8 cellular contexts compared by ENCODE assay signal in genomic region chr2:209423562-209424541, GRCh38. TPM values are rescaled to one million over a fixed set of nuclear protein-coding genes. Genes with fewer than 3 reads are reported as not detected.
DNase-seq lines count a peak whose midpoint lies in the region; ATAC-seq and TF ChIP-seq lines count a peak whose summit lies in the region.

Gene MAP2, plus strand, starts transcription at chr2:209424047. Its CDS starts 229,124 bp downstream, at chr2:209653171.

- no peaks in the 10 kb centered on the region; the same call in 1 of the 2 replicates for H3K79me2 ChIP-seq in MM.1S (ENCODE audit: low read length)

- H3K27ac ChIP-seq in HEK293 (ENCODE audit: extremely low read depth, low read depth, low read length): peak within 1 kb of the TSS; percentile 60; the same call in 1 of the 2 replicates
- H3K27ac ChIP-seq in MM.1S (ENCODE audit: low read length): peak within 1 kb of the TSS; percentile 4; the same call in 1 of the 2 replicates
- no peak within 1 kb of the TSS for H3K27ac ChIP-seq in thymus (ENCODE audit: low read depth)

- H3K4me1 ChIP-seq in HEK293 (ENCODE audit: control insufficient read depth, insufficient read depth, low read length): peaks cover 11% of the 10 kb centered on the region
- H3K4me1 ChIP-seq in MM.1S (ENCODE audit: low read length): peaks cover 12% of the 10 kb centered on the region
- peaks cover 9% of the 10 kb centered on the region for H3K4me1 ChIP-seq in thymus (ENCODE audit: control insufficient read depth, insufficient read depth, low read length)

- H3K27me3 ChIP-seq in MM.1S (replicated peaks; ENCODE audit: insufficient read depth, low read length) (no peaks in the 10 kb centered on the region), thymus (ENCODE audit: control insufficient read depth, insufficient read depth) (no peaks in the 10 kb centered on the region)

- peak; percentile 94 to 98 for ATAC-seq in activated naive CD4-positive, alpha-beta T cell treated with anti-CD3 and anti-CD28 coated beads, Interleukin-2, amount 50 U/mL, for 72 hours
- peak; percentile 97 for ATAC-seq in omental fat pad (ENCODE audit: low FRiP score)

- H3K27ac Mint-ChIP-seq in activated naive CD4-positive, alpha-beta T cell treated with anti-CD3 and anti-CD28 coated beads, Interleukin-2, amount 50 U/mL, for 72 hours: no peak within 1 kb of the TSS

- H3K9me2 ChIP-seq in MM.1S (replicated peaks; ENCODE audit: insufficient read depth, low read length): no peaks in the 10 kb centered on the region

- peak; percentile 71 for TF ChIP-seq CTCF in HEK293 (tag by site-specific recombination; IDR thresholded peaks at IDR 0.05)
- peak; percentile 64 for TF ChIP-seq CTCF in MM.1S (IDR thresholded peaks at IDR 0.05; ENCODE audit: low read length)
- peak in 2 of 3 donors; percentile 72 to 83 for TF ChIP-seq CTCF in omental fat pad (IDR thresholded peaks at IDR 0.05)

- H3K36me3 ChIP-seq in HEK293 (ENCODE audit: control insufficient read depth in 2 of 2, insufficient read depth in 1 of 2, low read length in 2 of 2) (no peaks in the 10 kb centered on the region), MM.1S (replicated peaks; ENCODE audit: insufficient read depth, low read length) (no peaks in the 10 kb centered on the region), thymus (ENCODE audit: control insufficient read depth, insufficient read depth) (no peaks in the 10 kb centered on the region)

- in situ Hi-C loops in G401 (cut with HindIII; ENCODE audit: low sequenced_read_pairs) (no loop called here), SK-MEL-5 (cut with HindIII; ENCODE audit: low pct_unique_long_range_greater_than_20kb, low sequenced_read_pairs) (no loop called here)

- whole genome bisulfite sequencing in thymus: 1% methylated on average over 80 of the region's 80 CpGs

- H4K20me1 ChIP-seq in MM.1S (ENCODE audit: insufficient read depth, low read length): no peaks in the 10 kb centered on the region

- peak within 1 kb of the TSS; percentile 79 for H3K4me2 ChIP-seq in MM.1S (ENCODE audit: low read depth, low read length)

- H2AFZ ChIP-seq in MM.1S (ENCODE audit: low read length): peak within 1 kb of the TSS; percentile 95

- CTCF ChIA-PET in HEK293 (lab: Yijun Ruan, JAX): interaction anchor here (0.6 to 5.6 kb wide), 39 partner anchors 8 to 1107 kb away, joined by 3 to 97 read pairs (median 4); no protein-coding TSS in a partner anchor

- peak; percentile 84 for DNase-seq in G401 (ENCODE audit: low spot score)
- peak; percentile 90 for DNase-seq in MM.1S
- peak; percentile 79 for DNase-seq in SK-MEL-5 (ENCODE audit: low read depth, low spot score)
- DNase-seq in activated naive CD4-positive, alpha-beta T cell treated with anti-CD3 and anti-CD28 coated beads, Interleukin-2, amount 50 U/mL, for 72 hours (ENCODE audit: low spot score in 2 of 2): peak; percentile 58 to 77
- DNase-seq in globus pallidus (ENCODE audit: low spot score): peak; percentile 85
- DNase-seq in omental fat pad (ENCODE audit: low spot score): peak; percentile 34

- no peaks in the 10 kb centered on the region for H3K9me3 Mint-ChIP-seq in activated naive CD4-positive, alpha-beta T cell treated with anti-CD3 and anti-CD28 coated beads, Interleukin-2, amount 50 U/mL, for 72 hours

- peak within 1 kb of the TSS; percentile 52; the same call in 1 of the 2 replicates for H3K9ac ChIP-seq in MM.1S (ENCODE audit: low read length)

- H3F3A ChIP-seq in MM.1S (ENCODE audit: insufficient read depth, low read length): peaks cover 5% of the 10 kb centered on the region; the same call in 1 of the 2 replicates

- H3K9me3 ChIP-seq in HEK293 (ENCODE audit: control insufficient read depth, insufficient read depth, low read depth, low read length) (no peaks in the 10 kb centered on the region), MM.1S (replicated peaks; ENCODE audit: insufficient read depth, low read length) (no peaks in the 10 kb centered on the region), thymus (ENCODE audit: control insufficient read depth) (no peaks in the 10 kb centered on the region)

- H3K4me3 ChIP-seq in HEK293 (ENCODE audit: low read depth, low read length) (peak within 1 kb of the TSS; percentile 64), MM.1S (ENCODE audit: low read length) (peak within 1 kb of the TSS; percentile 66), thymus (ENCODE audit: low read length) (peak within 1 kb of the TSS; percentile 41)

- peaks cover 0 to 9% of the 10 kb centered on the region in 2 donors for H3K36me3 Mint-ChIP-seq in activated naive CD4-positive, alpha-beta T cell treated with anti-CD3 and anti-CD28 coated beads, Interleukin-2, amount 50 U/mL, for 72 hours

- POLR2A ChIA-PET in HEK293 (lab: Yijun Ruan, JAX): interaction anchor here (0.9 to 2.0 kb wide), 6 partner anchors 30 to 89 kb away, joined by 3 to 6 read pairs (median 4); no protein-coding TSS in a partner anchor

TF ChIP-seq in HEK293, 187 proteins besides CTCF, POLR2A, EP300 and RAD21 (continues in another document):
- TF ChIP-seq ZBTB26 (tag by site-specific recombination; optimal IDR thresholded peaks at IDR 0.05) (peak; percentile 49), ZBTB8A (tag by site-specific recombination; IDR thresholded peaks at IDR 0.05) (peak; percentile 61; the same call in 1 of the 2 replicates), ZNF202 (tag by site-specific recombination; IDR thresholded peaks at IDR 0.05; ENCODE audit: borderline replicate concordance) (no peak), PATZ1 (tag by site-specific recombination; IDR thresholded peaks at IDR 0.05) (0 out of 2 replicates have a peak, but pooled peaks have one; percentile 38), ZNF660 (tag by site-specific recombination; IDR thresholded peaks at IDR 0.05) (peak; percentile 73; the same call in 1 of the 2 replicates), ZBTB20 (tag by site-specific recombination; IDR thresholded peaks at IDR 0.05) (peak; percentile 52; the same call in 1 of the 2 replicates), BCL6B (tag by site-specific recombination; IDR thresholded peaks at IDR 0.05) (no peak), ZNF692 (tag by site-specific recombination; IDR thresholded peaks at IDR 0.05) (peak; percentile 64; the same call in 1 of the 2 replicates), ZEB2 (tag by site-specific recombination; IDR thresholded peaks at IDR 0.05) (0 out of 2 replicates have a peak, but pooled peaks have one; percentile 35), SP7 (tag by site-specific recombination; IDR thresholded peaks at IDR 0.05) (0 out of 2 replicates have a peak, but pooled peaks have one; percentile 27), HOXC10 (CRISPR knock-in tag; IDR thresholded peaks at IDR 0.05) (0 out of 2 replicates have a peak, but pooled peaks have one; percentile 37)

RNA-seq across cellular contexts. Expression of gene MAP2, which starts in this region (rescaled TPM):
- not detected in 2 replicates for total RNA-seq in G401 (2014; rRNA removed; shearing (Covaris generic))
- 2.5 and 4.2 TPM in 2 replicates for total RNA-seq in SK-MEL-5 (2014; rRNA removed; shearing (Covaris generic))
- 4.6 and 6.0 TPM in 2 replicates for polyA plus RNA-seq in SK-MEL-5 (2015; cell fraction: cytosol; rRNA removed)
- 8.3 and 8.6 TPM in 2 replicates for polyA plus RNA-seq in SK-MEL-5 (2015; cell fraction: nucleus; rRNA removed)
- under 1 TPM; 0.18 to 0.33 TPM for total RNA-seq in activated naive CD4-positive, alpha-beta T cell treated with anti-CD3 and anti-CD28 coated beads, Interleukin-2, amount 50 U/mL, for 72 hours
- 10 to 100 TPM; 18.9 to 36.4 (median 25.3) TPM for total RNA-seq in omental fat pad
- 5.3 TPM for polyA plus RNA-seq in thymus

Comparison
In these comparisons a context has a peak if more than half of its experiments do, and no peak if none do; other contexts are left out.
1. Peak in DNase-seq in G401; RNA of the gene not detected or under 1 TPM.
2. Peak in DNase-seq and ATAC-seq in activated naive CD4-positive, alpha-beta T cell treated with anti-CD3 and anti-CD28 coated beads, Interleukin-2, amount 50 U/mL, for 72 hours; RNA of the gene not detected or under 1 TPM.
3. DNase-seq: peak in every context shown above with its lines; median percentile 90 in MM.1S; 85 in globus pallidus; 84 in G401; 79 in SK-MEL-5; 68 in activated naive CD4-positive, alpha-beta T cell treated with anti-CD3 and anti-CD28 coated beads, Interleukin-2, amount 50 U/mL, for 72 hours; 34 in omental fat pad.